ENCODE assay signal across 1 cellular context in the genomic region with DNA sequence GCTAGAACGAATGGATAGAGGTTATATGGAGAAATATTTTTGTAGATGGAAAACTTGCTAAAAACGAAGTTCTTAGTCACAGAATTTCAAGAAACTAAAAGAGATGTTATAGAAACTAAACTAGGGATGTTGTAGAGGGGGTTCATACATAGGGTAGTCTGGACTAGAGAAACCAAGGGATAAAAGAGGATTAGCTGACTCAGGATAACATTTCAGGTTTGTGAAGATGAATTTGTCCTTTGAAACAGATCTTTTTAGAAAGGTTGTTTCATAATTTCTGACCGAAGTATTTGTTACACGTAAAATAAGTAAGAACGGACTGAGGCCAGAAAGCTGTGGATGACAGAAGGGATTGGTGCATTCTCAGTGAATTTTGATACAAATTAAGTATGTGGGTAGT.
TF ChIP-seq lines count a peak whose summit lies in the region.

No MANE protein-coding gene starts in this region.

TF ChIP-seq in GM23338, 12 proteins besides CTCF, POLR2A, EP300 and RAD21 (continued from another document):
- TF ChIP-seq ZNF462 (CRISPR knock-in tag; IDR thresholded peaks at IDR 0.05), result no peak
- TF ChIP-seq ZNF114 (CRISPR knock-in tag; IDR thresholded peaks at IDR 0.05), result no peak
- TF ChIP-seq, protein P1, sequence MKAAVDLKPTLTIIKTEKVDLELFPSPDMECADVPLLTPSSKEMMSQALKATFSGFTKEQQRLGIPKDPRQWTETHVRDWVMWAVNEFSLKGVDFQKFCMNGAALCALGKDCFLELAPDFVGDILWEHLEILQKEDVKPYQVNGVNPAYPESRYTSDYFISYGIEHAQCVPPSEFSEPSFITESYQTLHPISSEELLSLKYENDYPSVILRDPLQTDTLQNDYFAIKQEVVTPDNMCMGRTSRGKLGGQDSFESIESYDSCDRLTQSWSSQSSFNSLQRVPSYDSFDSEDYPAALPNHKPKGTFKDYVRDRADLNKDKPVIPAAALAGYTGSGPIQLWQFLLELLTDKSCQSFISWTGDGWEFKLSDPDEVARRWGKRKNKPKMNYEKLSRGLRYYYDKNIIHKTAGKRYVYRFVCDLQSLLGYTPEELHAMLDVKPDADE (IDR thresholded peaks at IDR 0.05), result no peak
- no peak for TF ChIP-seq ZNF331 (CRISPR knock-in tag; IDR thresholded peaks at IDR 0.05; ENCODE audit: low read depth)
- no peak for TF ChIP-seq POLR2AphosphoS5 (IDR thresholded peaks at IDR 0.05; ENCODE audit: low read depth)
- no peak for TF ChIP-seq EZH2 (IDR thresholded peaks at IDR 0.05; ENCODE audit: low read depth, unreplicated experiment)
- no peak for TF ChIP-seq REST (IDR thresholded peaks at IDR 0.05; ENCODE audit: unreplicated experiment)
- no peak for TF ChIP-seq NANOG (IDR thresholded peaks at IDR 0.05; ENCODE audit: borderline replicate concordance)
- TF ChIP-seq EZH2phosphoT487 (IDR thresholded peaks at IDR 0.05; ENCODE audit: unreplicated experiment), result no peak
- no peak for TF ChIP-seq CREB1 (CRISPR knock-in tag; IDR thresholded peaks at IDR 0.05; ENCODE audit: low read depth)
